ENCODE assay signal across 16 cellular contexts in the genomic region with DNA sequence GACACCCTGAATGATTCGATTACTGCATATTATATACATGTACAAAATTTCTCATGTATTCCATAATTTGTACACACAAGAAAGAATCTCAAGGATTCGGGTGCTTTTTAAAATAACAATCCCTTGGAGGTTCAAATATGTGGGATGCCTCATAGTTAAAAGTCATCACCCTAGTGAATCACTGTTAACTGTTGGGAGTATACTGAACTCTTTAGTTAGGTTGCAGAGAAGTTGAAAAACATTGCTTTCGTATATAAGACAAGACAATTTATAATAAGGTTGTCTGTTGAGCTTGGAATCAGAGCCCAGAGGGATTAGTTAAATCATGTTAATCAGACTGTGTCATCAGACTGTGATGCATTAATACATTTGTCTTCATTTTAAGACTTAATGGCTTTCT. TPM values are rescaled to one million over a fixed set of nuclear protein-coding genes. Genes with fewer than 3 reads are reported as not detected.
DNase-seq lines count a peak whose midpoint lies in the region; ATAC-seq, FAIRE-seq and TF ChIP-seq lines count a peak whose summit lies in the region.
"Had no signal": no experiment of that assay in that cellular context is flagged by ENCODE, and none has a peak within 500 bp of the region (broad histone marks: within the 10 kb centered on the region; RNA-seq: fewer than 3 reads in every experiment).

No MANE protein-coding gene starts in this region.

- no peaks in the 10 kb centered on the region for H3K9me3 Mint-ChIP-seq in natural killer cell
- H3K9me3 Mint-ChIP-seq: stimulated activated naive B cell treated with anti-CD40 and anti-IgM and Interleukin-4, amounts not matched to agents 10 μg/mL and 1 μg/mL and 100 μg/mL, for 72 hours had no signal

- H3K4me3 ChIP-seq in astrocyte of the spinal cord (ENCODE audit: low read depth, low read length) (no peak overlapping the region), kidney (ENCODE audit: low read length in 2 of 2) (no peak overlapping the region)
- H3K4me3 ChIP-seq: lung, sigmoid colon had no signal

- H3K9ac ChIP-seq in kidney (ENCODE audit: low read length in 2 of 2) = no peak overlapping the region

- in situ Hi-C loops in astrocyte of the spinal cord (cut with HindIII; ENCODE audit: low sequenced_read_pairs) = no loop called here

- no peaks in the 10 kb centered on the region for H3K4me1 ChIP-seq in kidney (ENCODE audit: control insufficient read depth in 1 of 2, insufficient read depth in 1 of 2, low read depth in 1 of 2, low read length in 2 of 2)
- H3K4me1 ChIP-seq: sigmoid colon had no signal

- peaks cover 8% of the 10 kb centered on the region for H3K36me3 Mint-ChIP-seq in natural killer cell

- TF ChIP-seq CTCF in astrocyte of the spinal cord (IDR thresholded peaks at IDR 0.05; ENCODE audit: low read depth, low read length) = no peak
- no peak for TF ChIP-seq CTCF in natural killer cell (IDR thresholded peaks at IDR 0.05)
- no peak for TF ChIP-seq CTCF in kidney (IDR thresholded peaks at IDR 0.05; ENCODE audit: borderline replicate concordance, extremely low read depth, insufficient read depth)

- H3K4me1 Mint-ChIP-seq in natural killer cell = peaks cover 52 to 60% of the 10 kb centered on the region in 2 donors

- no peaks in the 10 kb centered on the region for H3K27me3 Mint-ChIP-seq in natural killer cell (ENCODE audit: low read depth in 2 of 2)
- H3K27me3 Mint-ChIP-seq: stimulated activated naive B cell treated with anti-CD40 and anti-IgM and Interleukin-4, amounts not matched to agents 10 μg/mL and 1 μg/mL and 100 μg/mL, for 72 hours had no signal

- H3K36me3 ChIP-seq in kidney (ENCODE audit: control insufficient read depth in 1 of 2, insufficient read depth in 2 of 2, low read length in 2 of 2) = no peaks in the 10 kb centered on the region
- H3K36me3 ChIP-seq: sigmoid colon had no signal

- no peak overlapping the region for H3K4me3 Mint-ChIP-seq in natural killer cell
- H3K4me3 Mint-ChIP-seq: H9; stimulated activated naive B cell treated with anti-CD40 and anti-IgM and Interleukin-4, amounts not matched to agents 10 μg/mL and 1 μg/mL and 100 μg/mL, for 72 hours had no signal

- DNase-seq in NCI-H82 (lab: John Stamatoyannopoulos, UW) (peak; percentile 21), NCI-H82 treated with DMSO at 0.1 percent for 48 hours (lab: John Stamatoyannopoulos, UW; ENCODE audit: unreplicated experiment) (no peak), M059J (ENCODE audit: low read depth) (peak; percentile 39), astrocyte of the spinal cord (ENCODE audit: low read depth, low spot score) (peak; percentile 31), natural killer cell (no peak), SHP77 (lab: John Stamatoyannopoulos, UW) (no peak), D341Med (ENCODE audit: low spot score) (no peak), kidney (no peak)
- DNase-seq: Calu3; H9; KBM-7; sigmoid colon; stimulated activated naive B cell treated with anti-CD40 and anti-IgM and Interleukin-4, amounts not matched to agents 10 μg/mL and 1 μg/mL and 100 μg/mL, for 72 hours had no signal

- H3K27ac ChIP-seq in kidney (ENCODE audit: low read depth in 2 of 2, low read length in 2 of 2) = no peak overlapping the region
- H3K27ac ChIP-seq: 22Rv1, sigmoid colon had no signal

- no peak for ATAC-seq in natural killer cell
- ATAC-seq: stimulated activated naive B cell treated with anti-CD40 and anti-IgM and Interleukin-4, amounts not matched to agents 10 μg/mL and 1 μg/mL and 100 μg/mL, for 72 hours had no signal

- no peak for FAIRE-seq in kidney (lab: Jason Lieb, UNC)
- FAIRE-seq: urothelium cell line had no signal

- intact Hi-C loops in natural killer cell (cut with micrococcal nuclease) = loop anchor here (2.0 kb wide), 2 partner anchors 14 to 408 kb away; no protein-coding TSS in a partner anchor
- intact Hi-C loops in kidney (cut with DNase I) = no loop called here

- no peaks in the 10 kb centered on the region for H3K9me3 ChIP-seq in kidney (ENCODE audit: control insufficient read depth in 1 of 2, low read length in 2 of 2)
- H3K9me3 ChIP-seq: sigmoid colon had no signal

- peak overlapping the region; percentile 71 to 90 for H3K27ac Mint-ChIP-seq in natural killer cell

RNA-seq across cellular contexts. Expression of a gene that starts 15.6 kb away (rescaled TPM):
- 41.1 and 42.3 TPM in 2 replicates for total RNA-seq in M059J (2014; rRNA removed; shearing (Covaris generic))
- 10 to 100 TPM; 28.3 to 32.7 (median 29.5) TPM for total RNA-seq in natural killer cell
- total RNA-seq in kidney = 15.2 TPM
- 5.5 TPM for polyA plus RNA-seq in kidney (ENCODE audit: insufficient read depth, low read depth, low replicate concordance)

Comparison
In these comparisons a context has a peak if more than half of its experiments do, and no peak if none do; other contexts are left out.
1. DNase-seq: peak in NCI-H82 (single experiment), M059J (single experiment) and astrocyte of the spinal cord (single experiment); none in NCI-H82 treated with DMSO at 0.1 percent for 48 hours (single experiment), natural killer cell (single experiment), SHP77 (0 of 2), D341Med (single experiment) and kidney (single experiment).